22 cellular contexts compared by ENCODE assay signal in the genomic region with DNA sequence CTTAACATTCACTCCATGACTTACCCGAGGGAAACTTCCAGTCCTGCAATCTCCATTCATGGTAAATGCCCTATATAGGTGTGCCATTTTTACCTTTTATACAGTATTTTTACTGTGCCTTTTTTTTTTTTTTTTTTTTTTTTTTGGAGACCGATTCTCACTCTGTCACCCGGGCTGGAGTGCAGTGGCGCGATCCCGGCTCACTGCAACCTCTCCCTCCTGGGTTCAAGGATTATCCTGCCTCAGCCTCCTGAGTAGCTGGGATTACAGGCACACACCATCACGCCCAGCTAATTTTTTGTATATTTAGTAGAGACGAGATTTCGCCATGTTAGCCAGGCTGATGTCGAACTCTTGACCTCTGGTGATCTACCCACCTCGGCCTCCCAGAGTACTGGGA.
DNase-seq lines count a peak whose midpoint lies in the region; ATAC-seq and TF ChIP-seq lines count a peak whose summit lies in the region.
"Had no signal": no experiment of that assay in that cellular context is flagged by ENCODE, and none has a peak within 500 bp of the region (broad histone marks: within the 10 kb centered on the region; RNA-seq: fewer than 3 reads in every experiment).

No MANE protein-coding gene starts in this region.

- H3K36me3 ChIP-seq in spleen (no peaks in the 10 kb centered on the region), H7 (replicated peaks; ENCODE audit: control insufficient read depth, insufficient read depth, low read length) (no peaks in the 10 kb centered on the region)
- H3K36me3 ChIP-seq: BE2C; BLaER1 treated with 17β-estradiol and CSF1 and Interleukin-3, amounts not matched to agents 10 nM and 100 nM had no signal

- H3K27ac ChIP-seq in spleen, result no peak overlapping the region
- H3K27ac ChIP-seq: A549; BLaER1 treated with 17β-estradiol and CSF1 and Interleukin-3, amounts not matched to agents 10 nM and 100 nM had no signal

- H3K9me3 ChIP-seq in spleen, result peaks cover 0 to 10% (median 0%) of the 10 kb centered on the region in 8 donors
- H3K9me3 ChIP-seq: A549, BE2C had no signal

- DNase-seq in H4 (ENCODE audit: low spot score), result peak; percentile 14
- peak; percentile 4 for DNase-seq in M059J (ENCODE audit: low read depth)
- DNase-seq in amniotic epithelial cell (ENCODE audit: low read depth), result peak; percentile 1
- DNase-seq in spleen, result peak; percentile 38
- no peak for DNase-seq in sciatic nerve (ENCODE audit: low spot score)
- no peak for DNase-seq in H7
- DNase-seq: 8988T; ACHN; AML-193; BE2C; CD4-positive, alpha-beta T cell; CD8-positive, alpha-beta memory T cell; DMS 273 treated with DMSO at 0.1 percent for 48 hours; DMS79; EL; GDM1; HCEC 1CT had no signal

- no peak for TF ChIP-seq POLR2A in spleen (IDR thresholded peaks at IDR 0.05)

- no peaks in the 10 kb centered on the region for H3K4me1 ChIP-seq in spleen
- H3K4me1 ChIP-seq: A549; BE2C; BLaER1 treated with 17β-estradiol and CSF1 and Interleukin-3, amounts not matched to agents 10 nM and 100 nM had no signal

- TF ChIP-seq CTCF in spleen (IDR thresholded peaks at IDR 0.05 in 8 of 11, conservative IDR thresholded peaks at IDR 0.05 in 3 of 11), result no peak

- H3K27me3 ChIP-seq in spleen (replicated peaks in 1 of 7), result no peaks in the 10 kb centered on the region
- H3K27me3 ChIP-seq in H7 (ENCODE audit: control insufficient read depth, insufficient read depth, low read length), result no peaks in the 10 kb centered on the region
- H3K27me3 ChIP-seq: BE2C; BLaER1 treated with 17β-estradiol and CSF1 and Interleukin-3, amounts not matched to agents 10 nM and 100 nM had no signal

- ATAC-seq in sciatic nerve, result no peak
- no peak for ATAC-seq in HG02610 (IDR thresholded peaks at IDR 0.05; ENCODE audit: unreplicated experiment)
- ATAC-seq: A549, GM12878, GM23338 had no signal

- intact Hi-C loops in spleen (cut with DNase I; ENCODE audit: low total_unique reads), result no loop called here
- intact Hi-C loops in sciatic nerve (cut with DNase I), result no loop called here

- H3K4me3 ChIP-seq in spleen (no peak overlapping the region), H7 (ENCODE audit: insufficient read depth, low read depth, low read length) (no peak overlapping the region)
- H3K4me3 ChIP-seq: A549; BLaER1 treated with 17β-estradiol and CSF1 and Interleukin-3, amounts not matched to agents 10 nM and 100 nM; GM12878; GM23338 had no signal

- 87 to 93% (median 91%) methylated on average over 11 of the region's 11 CpGs for WGBS in spleen, 5 donors

Comparison
In these comparisons a context has a peak if more than half of its experiments do, and no peak if none do; other contexts are left out.
1. DNase-seq: peak in H4 (single experiment), M059J (single experiment), amniotic epithelial cell (single experiment) and spleen (single experiment); none in sciatic nerve (single experiment) and H7 (single experiment).